1 cellular context compared by ENCODE assay signal in the genomic region with DNA sequence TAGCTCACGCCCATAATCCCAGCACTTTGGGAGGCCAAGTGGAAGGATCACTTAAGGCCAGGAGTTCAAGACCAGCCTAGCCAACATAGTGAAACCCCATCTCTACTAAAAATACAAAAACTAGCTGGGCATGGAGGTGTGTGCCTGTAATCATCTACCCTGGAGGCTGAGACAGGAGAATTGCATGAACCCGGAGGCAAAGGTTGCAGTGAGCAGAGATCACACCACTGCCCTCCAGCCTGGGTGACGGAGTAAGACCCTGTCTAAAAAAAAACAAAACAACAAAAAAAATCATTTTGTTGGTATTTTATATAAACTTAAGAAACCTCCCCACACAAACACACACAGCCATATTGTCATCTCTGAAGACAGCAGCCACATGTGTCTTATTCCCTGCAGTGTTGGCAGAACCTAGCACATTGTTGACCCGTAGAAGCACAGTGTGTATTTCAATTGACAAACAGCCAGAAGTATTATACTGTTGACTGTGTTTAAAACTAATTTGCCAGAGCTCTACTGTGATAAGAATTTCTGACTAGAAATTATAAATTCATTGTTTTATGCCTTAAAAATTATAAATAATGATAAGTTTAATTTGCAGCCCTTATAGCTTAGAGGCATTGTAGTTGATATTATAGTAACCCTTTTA.
TF ChIP-seq lines count a peak whose summit lies in the region.

No MANE protein-coding gene starts in this region.

TF ChIP-seq in K562, 482 proteins besides CTCF, POLR2A, EP300 and RAD21 (continued from another document):
- TF ChIP-seq, protein P1, sequence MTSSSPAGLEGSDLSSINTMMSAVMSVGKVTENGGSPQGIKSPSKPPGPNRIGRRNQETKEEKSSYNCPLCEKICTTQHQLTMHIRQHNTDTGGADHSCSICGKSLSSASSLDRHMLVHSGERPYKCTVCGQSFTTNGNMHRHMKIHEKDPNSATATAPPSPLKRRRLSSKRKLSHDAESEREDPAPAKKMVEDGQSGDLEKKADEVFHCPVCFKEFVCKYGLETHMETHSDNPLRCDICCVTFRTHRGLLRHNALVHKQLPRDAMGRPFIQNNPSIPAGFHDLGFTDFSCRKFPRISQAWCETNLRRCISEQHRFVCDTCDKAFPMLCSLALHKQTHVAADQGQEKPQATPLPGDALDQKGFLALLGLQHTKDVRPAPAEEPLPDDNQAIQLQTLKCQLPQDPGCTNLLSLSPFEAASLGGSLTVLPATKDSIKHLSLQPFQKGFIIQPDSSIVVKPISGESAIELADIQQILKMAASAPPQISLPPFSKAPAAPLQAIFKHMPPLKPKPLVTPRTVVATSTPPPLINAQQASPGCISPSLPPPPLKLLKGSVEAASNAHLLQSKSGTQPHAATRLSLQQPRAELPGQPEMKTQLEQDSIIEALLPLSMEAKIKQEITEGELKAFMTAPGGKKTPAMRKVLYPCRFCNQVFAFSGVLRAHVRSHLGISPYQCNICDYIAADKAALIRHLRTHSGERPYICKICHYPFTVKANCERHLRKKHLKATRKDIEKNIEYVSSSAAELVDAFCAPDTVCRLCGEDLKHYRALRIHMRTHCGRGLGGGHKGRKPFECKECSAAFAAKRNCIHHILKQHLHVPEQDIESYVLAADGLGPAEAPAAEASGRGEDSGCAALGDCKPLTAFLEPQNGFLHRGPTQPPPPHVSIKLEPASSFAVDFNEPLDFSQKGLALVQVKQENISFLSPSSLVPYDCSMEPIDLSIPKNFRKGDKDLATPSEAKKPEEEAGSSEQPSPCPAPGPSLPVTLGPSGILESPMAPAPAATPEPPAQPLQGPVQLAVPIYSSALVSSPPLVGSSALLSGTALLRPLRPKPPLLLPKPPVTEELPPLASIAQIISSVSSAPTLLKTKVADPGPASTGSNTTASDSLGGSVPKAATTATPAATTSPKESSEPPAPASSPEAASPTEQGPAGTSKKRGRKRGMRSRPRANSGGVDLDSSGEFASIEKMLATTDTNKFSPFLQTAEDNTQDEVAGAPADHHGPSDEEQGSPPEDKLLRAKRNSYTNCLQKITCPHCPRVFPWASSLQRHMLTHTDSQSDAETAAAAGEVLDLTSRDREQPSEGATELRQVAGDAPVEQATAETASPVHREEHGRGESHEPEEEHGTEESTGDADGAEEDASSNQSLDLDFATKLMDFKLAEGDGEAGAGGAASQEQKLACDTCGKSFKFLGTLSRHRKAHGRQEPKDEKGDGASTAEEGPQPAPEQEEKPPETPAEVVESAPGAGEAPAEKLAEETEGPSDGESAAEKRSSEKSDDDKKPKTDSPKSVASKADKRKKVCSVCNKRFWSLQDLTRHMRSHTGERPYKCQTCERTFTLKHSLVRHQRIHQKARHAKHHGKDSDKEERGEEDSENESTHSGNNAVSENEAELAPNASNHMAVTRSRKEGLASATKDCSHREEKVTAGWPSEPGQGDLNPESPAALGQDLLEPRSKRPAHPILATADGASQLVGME (CRISPR knock-in tag; IDR thresholded peaks at IDR 0.05) = no peak
- TF ChIP-seq HIVEP1 (CRISPR knock-in tag; IDR thresholded peaks at IDR 0.05) = no peak
